ENCODE assay signal across 8 cellular contexts in the genomic region with DNA sequence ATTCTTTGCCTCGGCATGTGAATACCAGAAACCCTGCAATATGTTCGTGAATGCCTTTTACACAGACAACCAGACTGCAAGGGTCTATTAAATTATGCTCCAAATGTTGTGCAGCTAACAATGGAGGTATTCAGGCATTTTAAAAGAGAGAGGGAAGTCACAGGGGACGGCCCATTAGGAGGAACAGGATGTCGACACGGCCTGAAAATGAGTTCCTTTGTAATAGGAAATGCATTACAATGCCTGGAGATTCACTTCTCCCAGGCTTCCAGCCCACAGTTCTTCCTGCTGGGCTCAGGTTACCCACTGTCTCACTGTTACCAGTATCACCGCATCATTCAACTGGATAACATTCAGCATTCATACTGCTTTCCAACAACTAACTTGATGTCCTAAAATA. TPM values are rescaled to one million over a fixed set of nuclear protein-coding genes. Genes with fewer than 3 reads are reported as not detected.
DNase-seq lines count a peak whose midpoint lies in the region; ATAC-seq, FAIRE-seq and TF ChIP-seq lines count a peak whose summit lies in the region.

No MANE protein-coding gene starts in this region.

- H4K8ac ChIP-seq in H1 (ENCODE audit: extremely low read depth, insufficient read depth, low read length), result no peak overlapping the region

- no peaks in the 10 kb centered on the region for H3K9me2 ChIP-seq in OCI-LY7 (ENCODE audit: insufficient read depth, low read length)

- no peak overlapping the region for H3K4me3 ChIP-seq in OCI-LY7 (ENCODE audit: low read depth, low read length, poor library complexity, severe bottlenecking)
- H3K4me3 ChIP-seq in H1 (ENCODE audit: extremely low read depth in 1 of 4, insufficient read depth in 2 of 4, low read depth in 3 of 4, low read length in 4 of 4), result peak overlapping the region; percentile 36 to 85 (median 83); a peak in 7 of 8 replicates
- H3K4me3 ChIP-seq in mucosa of stomach (ENCODE audit: low read length), result peak overlapping the region; percentile 84

- no peak overlapping the region for H4K91ac ChIP-seq in H1 (replicated peaks; ENCODE audit: insufficient read length, low read length)

- no peak overlapping the region for H3K14ac ChIP-seq in H1 (ENCODE audit: insufficient read length)

- no peak overlapping the region for H2BK12ac ChIP-seq in H1 (ENCODE audit: low read depth, low read length)

- H3K4me2 ChIP-seq in OCI-LY7 (ENCODE audit: low read length), result peak overlapping the region; percentile 17; the same call in 1 of the 2 replicates
- H3K4me2 ChIP-seq in H1 (ENCODE audit: insufficient read depth in 1 of 2, low read depth in 2 of 2, low read length in 2 of 2), result peak overlapping the region; percentile 80 to 98

- H2AFZ ChIP-seq in OCI-LY7 (ENCODE audit: low read length) (no peak overlapping the region), H1 (ENCODE audit: low read length) (no peak overlapping the region)

- intact Hi-C loops in OCI-LY7 (cut with micrococcal nuclease; ENCODE audit: unreplicated experiment), result loop anchor here (5.0 kb wide), 2 partner anchors 103 to 177 kb away; partner anchors contain the start of gene POC1B

- H3K4me3 Mint-ChIP-seq in activated T-cell treated with anti-CD3 and anti-CD28 coated beads, Interleukin-2, amount 50 U/mL, for 24 hours, result peak overlapping the region; percentile 96

- no peak for TF ChIP-seq RAD21 in H1 (IDR thresholded peaks at IDR 0.05 in 1 of 2, conservative IDR thresholded peaks at IDR 0.05 in 1 of 2; ENCODE audit: low read depth in 2 of 2, low read length in 2 of 2)

- peaks cover 1 to 29% (median 13%) of the 10 kb centered on the region in 4 experiments; a peak in 6 of 7 replicates for H3K27me3 ChIP-seq in H1 (replicated peaks in 1 of 4; ENCODE audit: control insufficient read depth in 3 of 4, extremely low read depth in 1 of 4, insufficient read depth in 3 of 4, low read length in 3 of 4)
- no peaks in the 10 kb centered on the region for H3K27me3 ChIP-seq in mucosa of stomach (ENCODE audit: control insufficient read depth, insufficient read depth, low read length)

- H2AK5ac ChIP-seq in H1 (ENCODE audit: low read depth, low read length), result no peak overlapping the region

- DNase-seq in activated T-cell treated with anti-CD3 and anti-CD28 coated beads, Interleukin-2, amount 50 U/mL, for 24 hours, result no peak
- DNase-seq in activated T-cell treated with anti-CD3 and anti-CD28 coated beads, Interleukin-2, amount 50 U/mL, for 1 hour, result no peak
- no peak for DNase-seq in OCI-LY7 (ENCODE audit: low spot score)
- no peak for DNase-seq in H1 (ENCODE audit: low read depth in 1 of 2, low spot score in 2 of 2)
- DNase-seq in cortex of kidney (lab: John Stamatoyannopoulos, UW), result no peak
- no peak for DNase-seq in HuH-7 (ENCODE audit: low spot score)

- peak in 1 of 2 experiments; percentile 35; a peak in 2 of 3 replicates for TF ChIP-seq POLR2A in H1 (IDR thresholded peaks at IDR 0.05; ENCODE audit: control extremely low read depth in 1 of 2, low read depth in 2 of 2, low read length in 2 of 2)

- no peak for ATAC-seq in GM18858 (IDR thresholded peaks at IDR 0.05; ENCODE audit: unreplicated experiment)

- H3K23ac ChIP-seq in H1 (ENCODE audit: insufficient read length), result no peak overlapping the region

- no peaks in the 10 kb centered on the region for H3K9me3 ChIP-seq in OCI-LY7 (ENCODE audit: low read length)
- no peaks in the 10 kb centered on the region for H3K9me3 ChIP-seq in H1 (ENCODE audit: insufficient read depth in 2 of 2, low read depth in 1 of 2, low read length in 1 of 2)
- no peaks in the 10 kb centered on the region for H3K9me3 ChIP-seq in mucosa of stomach (ENCODE audit: control insufficient read depth, low read length)

- H4K20me1 ChIP-seq in OCI-LY7 (ENCODE audit: insufficient read depth, low read length), result no peaks in the 10 kb centered on the region
- peaks cover 9 to 15% of the 10 kb centered on the region in 2 experiments for H4K20me1 ChIP-seq in H1 (replicated peaks in 1 of 2; ENCODE audit: control insufficient read depth in 1 of 2, insufficient read depth in 2 of 2, low read length in 2 of 2)

- no peak overlapping the region for H4K5ac ChIP-seq in H1 (ENCODE audit: insufficient read length, low read depth, low read length)

- no peak overlapping the region for H2BK120ac ChIP-seq in H1 (replicated peaks; ENCODE audit: low read depth, low read length)

- peaks cover 2% of the 10 kb centered on the region for H3K27me3 Mint-ChIP-seq in activated T-cell treated with anti-CD3 and anti-CD28 coated beads, Interleukin-2, amount 50 U/mL, for 24 hours

- no TSS peak for BruUV-seq in OCI-LY7 (replicated peaks; lab: Mats Ljungman, UMichigan)

- H3K9ac ChIP-seq in H1 (replicated peaks in 1 of 4; ENCODE audit: extremely low read depth in 1 of 4, low read depth in 3 of 4, low read length in 3 of 4) (no peak overlapping the region), mucosa of stomach (ENCODE audit: low read length) (peak overlapping the region; percentile 87)

- no peak overlapping the region for H3K27ac ChIP-seq in OCI-LY7 (ENCODE audit: low read depth, low read length, poor library complexity, severe bottlenecking)
- no peak overlapping the region for H3K27ac ChIP-seq in H1 (ENCODE audit: low read depth, low read length)

- peak; percentile 7 for FAIRE-seq in H1 (lab: Jason Lieb, UNC)

- H3K4me1 ChIP-seq in OCI-LY7 (ENCODE audit: insufficient read depth, low read length, poor library complexity, severe bottlenecking) (peaks cover 91% of the 10 kb centered on the region), H1 (replicated peaks in 1 of 4; ENCODE audit: control insufficient read depth in 3 of 4, insufficient read depth in 4 of 4, low read length in 3 of 4) (peaks cover 12 to 29% (median 18%) of the 10 kb centered on the region in 4 experiments), mucosa of stomach (ENCODE audit: control insufficient read depth, insufficient read depth, low read length) (peaks cover 43% of the 10 kb centered on the region)

- no peak overlapping the region; the same call in 1 of the 2 replicates for H2BK5ac ChIP-seq in H1 (ENCODE audit: low read depth, low read length)

- no peak overlapping the region for H2BK20ac ChIP-seq in H1 (ENCODE audit: low read length)

- H3K4ac ChIP-seq in H1 (replicated peaks; ENCODE audit: insufficient read length, low read depth, low read length), result no peak overlapping the region

- 0 out of 3 replicates have a peak, but pooled peaks of 1 of the 2 experiments have one; percentile 13 for TF ChIP-seq EP300 in H1 (IDR thresholded peaks at IDR 0.05; ENCODE audit: borderline replicate concordance in 1 of 2, low read depth in 2 of 2, low read length in 2 of 2)

- no peak overlapping the region for H2BK15ac ChIP-seq in H1 (ENCODE audit: low read length)

- WGBS in H1 (ENCODE audit: extremely low coverage in 1 of 2, insufficient coverage in 1 of 2, insufficient read length in 1 of 2, insufficient replicate concordance in 2 of 2, low coverage in 1 of 2, low lambda C conversion rate in 2 of 2, missing lambda C conversion rate in 1 of 2), 2 experiments, result 0% methylated on average over 6 of the region's 6 CpGs; no CpG with 5 or more reads in 1 of the 2 experiments

- peak overlapping the region; percentile 96 for H3K27ac Mint-ChIP-seq in activated T-cell treated with anti-CD3 and anti-CD28 coated beads, Interleukin-2, amount 50 U/mL, for 24 hours

- H3K9me3 Mint-ChIP-seq in activated T-cell treated with anti-CD3 and anti-CD28 coated beads, Interleukin-2, amount 50 U/mL, for 24 hours, result no peaks in the 10 kb centered on the region

- POLR2A ChIA-PET in OCI-LY7 (lab: Charles Lee), result interaction anchor here (0.6 kb wide), 1 partner anchor 46 kb away, joined by 4 read pairs; no protein-coding TSS in a partner anchor
- POLR2A ChIA-PET in H1 (lab: Charles Lee; ENCODE audit: partially characterized antibody), result interaction anchor here (0.6 to 2.9 kb wide), 15 partner anchors 9 to 359 kb away, joined by 3 to 10 read pairs (median 3); no protein-coding TSS in a partner anchor

- no peak overlapping the region for H3K18ac ChIP-seq in H1 (ENCODE audit: extremely low read depth, low read length)

- no peak overlapping the region for H3K56ac ChIP-seq in H1 (replicated peaks; ENCODE audit: insufficient read length, low read depth, low read length)

- no peaks in the 10 kb centered on the region; the same call in 1 of the 2 replicates for H3K79me1 ChIP-seq in H1 (ENCODE audit: low read depth, low read length)

- CTCF ChIA-PET in OCI-LY7 (lab: Charles Lee; ENCODE audit: unreplicated experiment) (no interaction called here), H1 (lab: Charles Lee; ENCODE audit: partially characterized antibody) (interaction anchor here (0.6 to 1.6 kb wide), 5 partner anchors 111 to 914 kb away, joined by 3 to 4 read pairs (median 3); no protein-coding TSS in a partner anchor)

- peaks cover 31% of the 10 kb centered on the region for H3K23me2 ChIP-seq in H1 (ENCODE audit: low read depth, low read length)

- TF ChIP-seq CTCF in OCI-LY7 (conservative IDR thresholded peaks at IDR 0.05; ENCODE audit: low read length) (no peak), H1 (IDR thresholded peaks at IDR 0.05; ENCODE audit: control extremely low read depth in 1 of 3, insufficient read depth in 1 of 3, low read depth in 1 of 3, low read length in 3 of 3) (no peak)

- H3K36me3 ChIP-seq in OCI-LY7 (ENCODE audit: insufficient read depth, low read length) (no peaks in the 10 kb centered on the region), H1 (ENCODE audit: control insufficient read depth in 2 of 4, insufficient read depth in 4 of 4, low read length in 3 of 4) (peaks cover 0 to 14% (median 3%) of the 10 kb centered on the region in 4 experiments; a peak in 3 of 8 replicates), mucosa of stomach (ENCODE audit: control insufficient read depth, insufficient read depth, low read length) (no peaks in the 10 kb centered on the region)

- H3K36me3 Mint-ChIP-seq in activated T-cell treated with anti-CD3 and anti-CD28 coated beads, Interleukin-2, amount 50 U/mL, for 24 hours (ENCODE audit: low read depth), result peaks cover 59% of the 10 kb centered on the region

- H3K79me2 ChIP-seq in OCI-LY7 (ENCODE audit: insufficient read depth, low read depth, low read length), result no peaks in the 10 kb centered on the region
- peaks cover 0 to 41% of the 10 kb centered on the region in 2 experiments; a peak in 3 of 4 replicates for H3K79me2 ChIP-seq in H1 (ENCODE audit: control insufficient read depth in 1 of 2, insufficient read depth in 2 of 2, low read length in 2 of 2)

- H3K4me1 Mint-ChIP-seq in activated T-cell treated with anti-CD3 and anti-CD28 coated beads, Interleukin-2, amount 50 U/mL, for 24 hours (ENCODE audit: low read depth), result peaks cover 77% of the 10 kb centered on the region

RNA-seq across cellular contexts. Expression of gene DUSP6, which starts 2.5 kb away (rescaled TPM):
- total RNA-seq in OCI-LY7 (2014; rRNA removed; shearing (Covaris generic)), result 0.47 and 1.9 TPM in 2 replicates
- 1.3 and 2.2 TPM in 2 replicates for total RNA-seq in OCI-LY7 (2022)
- 152 and 179 TPM in 2 replicates for total RNA-seq in H1 (2021; fragmentation: NEBNext Ultra II Directional; extraction: Animal tissue kit (Norgen Biotek cat#: 25700))
- polyA plus RNA-seq in H1 (2011; rRNA removed), result 99.3 and 101 TPM in 2 replicates
- polyA plus RNA-seq in H1 (2011; cell fraction: cytosol; rRNA removed), result 57.6 TPM
- polyA plus RNA-seq in H1 (2011; cell fraction: nucleus; rRNA removed), result 123 TPM
- 77.6 to 104 TPM (median 87.6 TPM) in 4 replicates for polyA plus RNA-seq in H1 (2012, experiment 1 of 2)
- 27.9 TPM for polyA plus RNA-seq in H1 (2012, experiment 2 of 2)
- 87.7 TPM for polyA plus RNA-seq in H1 (2013, experiment 1 of 2)
- 97.5 TPM for polyA plus RNA-seq in H1 (2013, experiment 2 of 2)
- polyA minus RNA-seq in H1 (2011; rRNA and poly(A)+ RNA removed), result 148 and 173 TPM in 2 replicates
- 65.2 TPM for polyA minus RNA-seq in H1 (2011; cell fraction: cytosol; rRNA and poly(A)+ RNA removed)
- 159 TPM for polyA minus RNA-seq in H1 (2011; cell fraction: nucleus; rRNA and poly(A)+ RNA removed)

Comparison
In these comparisons a context has a peak if more than half of its experiments do, and no peak if none do; other contexts are left out.
1. RNA of gene DUSP6, which starts 2.5 kb away (total RNA-seq): 152 to 179 TPM in H1; 0.47 to 2.2 TPM in OCI-LY7; every median in the first group is over 10 times any median in the second.